ENCODE assay signal across 1 cellular context in genomic region chr7:25125137-25125946, GRCh38.
TF ChIP-seq lines count a peak whose summit lies in the region.

Gene CYCS, minus strand, starts transcription at chr7:25125260. Its CDS starts 1,141 bp downstream, at chr7:25124119.

TF ChIP-seq in K562, 482 proteins besides CTCF, POLR2A, EP300 and RAD21 (continued from another document and continues in another):
- TF ChIP-seq, protein P1, sequence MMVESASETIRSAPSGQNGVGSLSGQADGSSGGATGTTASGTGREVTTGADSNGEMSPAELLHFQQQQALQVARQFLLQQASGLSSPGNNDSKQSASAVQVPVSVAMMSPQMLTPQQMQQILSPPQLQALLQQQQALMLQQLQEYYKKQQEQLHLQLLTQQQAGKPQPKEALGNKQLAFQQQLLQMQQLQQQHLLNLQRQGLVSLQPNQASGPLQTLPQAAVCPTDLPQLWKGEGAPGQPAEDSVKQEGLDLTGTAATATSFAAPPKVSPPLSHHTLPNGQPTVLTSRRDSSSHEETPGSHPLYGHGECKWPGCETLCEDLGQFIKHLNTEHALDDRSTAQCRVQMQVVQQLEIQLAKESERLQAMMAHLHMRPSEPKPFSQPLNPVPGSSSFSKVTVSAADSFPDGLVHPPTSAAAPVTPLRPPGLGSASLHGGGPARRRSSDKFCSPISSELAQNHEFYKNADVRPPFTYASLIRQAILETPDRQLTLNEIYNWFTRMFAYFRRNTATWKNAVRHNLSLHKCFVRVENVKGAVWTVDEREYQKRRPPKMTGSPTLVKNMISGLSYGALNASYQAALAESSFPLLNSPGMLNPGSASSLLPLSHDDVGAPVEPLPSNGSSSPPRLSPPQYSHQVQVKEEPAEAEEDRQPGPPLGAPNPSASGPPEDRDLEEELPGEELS (CRISPR knock-in tag; IDR thresholded peaks at IDR 0.05; ENCODE audit: borderline replicate concordance) = no peak
- TF ChIP-seq ZNF444 (CRISPR knock-in tag; IDR thresholded peaks at IDR 0.05) (no peak), RFX5 (IDR thresholded peaks at IDR 0.05; ENCODE audit: low read depth, low read length) (peak; percentile 64; the same call in 1 of the 2 replicates), SMAD4 (CRISPR knock-in tag; conservative IDR thresholded peaks at IDR 0.05) (0 out of 2 replicates have a peak, but pooled peaks have one; percentile 28), ZNF551 (CRISPR knock-in tag; IDR thresholded peaks at IDR 0.05) (no peak), WHSC1 (IDR thresholded peaks at IDR 0.05; ENCODE audit: low read length) (no peak), SETDB1 (IDR thresholded peaks at IDR 0.05; ENCODE audit: low read length) (peak; percentile 66), ATF6 (CRISPR knock-in tag; IDR thresholded peaks at IDR 0.05) (peak; percentile 96; the same call in 1 of the 2 replicates), MYBL2 (IDR thresholded peaks at IDR 0.05; ENCODE audit: low read depth) (peak; percentile 88), MYBL2 (CRISPR knock-in tag; IDR thresholded peaks at IDR 0.05; ENCODE audit: borderline replicate concordance) (no peak), KLF16 (IDR thresholded peaks at IDR 0.05) (no peak), TSC22D4 (tag; IDR thresholded peaks at IDR 0.05) (no peak), L3MBTL2 (IDR thresholded peaks at IDR 0.05) (peak; percentile 97), BRD4 (IDR thresholded peaks at IDR 0.05) (no peak), GATAD2A (IDR thresholded peaks at IDR 0.05) (no peak), ZKSCAN1 (IDR thresholded peaks at IDR 0.05; ENCODE audit: low read depth, low read length) (no peak), ELF2 (CRISPR knock-in tag; IDR thresholded peaks at IDR 0.05) (no peak), ZBTB1 (CRISPR knock-in tag; IDR thresholded peaks at IDR 0.05; ENCODE audit: borderline replicate concordance, low read depth) (peak; percentile 87), KDM5B (IDR thresholded peaks at IDR 0.05; ENCODE audit: insufficient replicate concordance, low read depth, low read length) (peak; percentile 99), NR1H2 (CRISPR knock-in tag; IDR thresholded peaks at IDR 0.05) (peak; percentile 87), ZBTB8A (IDR thresholded peaks at IDR 0.05; ENCODE audit: partially characterized antibody) (no peak), IFI16 (CRISPR knock-in tag; IDR thresholded peaks at IDR 0.05) (no peak), DNMT1 (IDR thresholded peaks at IDR 0.05) (no peak), ZNF511 (CRISPR knock-in tag; IDR thresholded peaks at IDR 0.05) (peak; percentile 91), USF1 (CRISPR knock-in tag; IDR thresholded peaks at IDR 0.05) (0 out of 2 replicates have a peak, but pooled peaks have one; percentile 37), ELF4 (CRISPR knock-in tag; IDR thresholded peaks at IDR 0.05) (0 out of 2 replicates have a peak, but pooled peaks have one; percentile 52), ZNF133 (CRISPR knock-in tag; IDR thresholded peaks at IDR 0.05) (no peak), ZNF124 (CRISPR knock-in tag; IDR thresholded peaks at IDR 0.05) (no peak), PHF8 (IDR thresholded peaks at IDR 0.05; ENCODE audit: borderline replicate concordance, low read length) (peak; percentile 93), POU5F1 (IDR thresholded peaks at IDR 0.05; ENCODE audit: borderline replicate concordance, low read depth, low read length, partially characterized antibody) (peak; percentile 14), HMBOX1 (IDR thresholded peaks at IDR 0.05) (no peak; the same call in 1 of the 2 replicates), HDAC8 (tag; IDR thresholded peaks at IDR 0.05) (no peak), CHD1 (IDR thresholded peaks at IDR 0.05; ENCODE audit: low read length) (no peak), TGIF2 (CRISPR knock-in tag; IDR thresholded peaks at IDR 0.05) (no peak), TFE3 (CRISPR knock-in tag; IDR thresholded peaks at IDR 0.05) (no peak), HDGF (IDR thresholded peaks at IDR 0.05) (no peak), ZNF561 (CRISPR knock-in tag; conservative IDR thresholded peaks at IDR 0.05) (no peak)
- TF ChIP-seq, protein P2, sequence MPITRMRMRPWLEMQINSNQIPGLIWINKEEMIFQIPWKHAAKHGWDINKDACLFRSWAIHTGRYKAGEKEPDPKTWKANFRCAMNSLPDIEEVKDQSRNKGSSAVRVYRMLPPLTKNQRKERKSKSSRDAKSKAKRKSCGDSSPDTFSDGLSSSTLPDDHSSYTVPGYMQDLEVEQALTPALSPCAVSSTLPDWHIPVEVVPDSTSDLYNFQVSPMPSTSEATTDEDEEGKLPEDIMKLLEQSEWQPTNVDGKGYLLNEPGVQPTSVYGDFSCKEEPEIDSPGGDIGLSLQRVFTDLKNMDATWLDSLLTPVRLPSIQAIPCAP (CRISPR knock-in tag; IDR thresholded peaks at IDR 0.05; ENCODE audit: borderline replicate concordance) = no peak
- TF ChIP-seq, protein P3, sequence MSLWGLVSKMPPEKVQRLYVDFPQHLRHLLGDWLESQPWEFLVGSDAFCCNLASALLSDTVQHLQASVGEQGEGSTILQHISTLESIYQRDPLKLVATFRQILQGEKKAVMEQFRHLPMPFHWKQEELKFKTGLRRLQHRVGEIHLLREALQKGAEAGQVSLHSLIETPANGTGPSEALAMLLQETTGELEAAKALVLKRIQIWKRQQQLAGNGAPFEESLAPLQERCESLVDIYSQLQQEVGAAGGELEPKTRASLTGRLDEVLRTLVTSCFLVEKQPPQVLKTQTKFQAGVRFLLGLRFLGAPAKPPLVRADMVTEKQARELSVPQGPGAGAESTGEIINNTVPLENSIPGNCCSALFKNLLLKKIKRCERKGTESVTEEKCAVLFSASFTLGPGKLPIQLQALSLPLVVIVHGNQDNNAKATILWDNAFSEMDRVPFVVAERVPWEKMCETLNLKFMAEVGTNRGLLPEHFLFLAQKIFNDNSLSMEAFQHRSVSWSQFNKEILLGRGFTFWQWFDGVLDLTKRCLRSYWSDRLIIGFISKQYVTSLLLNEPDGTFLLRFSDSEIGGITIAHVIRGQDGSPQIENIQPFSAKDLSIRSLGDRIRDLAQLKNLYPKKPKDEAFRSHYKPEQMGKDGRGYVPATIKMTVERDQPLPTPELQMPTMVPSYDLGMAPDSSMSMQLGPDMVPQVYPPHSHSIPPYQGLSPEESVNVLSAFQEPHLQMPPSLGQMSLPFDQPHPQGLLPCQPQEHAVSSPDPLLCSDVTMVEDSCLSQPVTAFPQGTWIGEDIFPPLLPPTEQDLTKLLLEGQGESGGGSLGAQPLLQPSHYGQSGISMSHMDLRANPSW (CRISPR knock-in tag; IDR thresholded peaks at IDR 0.05) = no peak
- TF ChIP-seq, protein P4, sequence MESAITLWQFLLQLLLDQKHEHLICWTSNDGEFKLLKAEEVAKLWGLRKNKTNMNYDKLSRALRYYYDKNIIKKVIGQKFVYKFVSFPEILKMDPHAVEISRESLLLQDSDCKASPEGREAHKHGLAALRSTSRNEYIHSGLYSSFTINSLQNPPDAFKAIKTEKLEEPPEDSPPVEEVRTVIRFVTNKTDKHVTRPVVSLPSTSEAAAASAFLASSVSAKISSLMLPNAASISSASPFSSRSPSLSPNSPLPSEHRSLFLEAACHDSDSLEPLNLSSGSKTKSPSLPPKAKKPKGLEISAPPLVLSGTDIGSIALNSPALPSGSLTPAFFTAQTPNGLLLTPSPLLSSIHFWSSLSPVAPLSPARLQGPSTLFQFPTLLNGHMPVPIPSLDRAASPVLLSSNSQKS (CRISPR knock-in tag; IDR thresholded peaks at IDR 0.05) = no peak
- TF ChIP-seq, protein P5, sequence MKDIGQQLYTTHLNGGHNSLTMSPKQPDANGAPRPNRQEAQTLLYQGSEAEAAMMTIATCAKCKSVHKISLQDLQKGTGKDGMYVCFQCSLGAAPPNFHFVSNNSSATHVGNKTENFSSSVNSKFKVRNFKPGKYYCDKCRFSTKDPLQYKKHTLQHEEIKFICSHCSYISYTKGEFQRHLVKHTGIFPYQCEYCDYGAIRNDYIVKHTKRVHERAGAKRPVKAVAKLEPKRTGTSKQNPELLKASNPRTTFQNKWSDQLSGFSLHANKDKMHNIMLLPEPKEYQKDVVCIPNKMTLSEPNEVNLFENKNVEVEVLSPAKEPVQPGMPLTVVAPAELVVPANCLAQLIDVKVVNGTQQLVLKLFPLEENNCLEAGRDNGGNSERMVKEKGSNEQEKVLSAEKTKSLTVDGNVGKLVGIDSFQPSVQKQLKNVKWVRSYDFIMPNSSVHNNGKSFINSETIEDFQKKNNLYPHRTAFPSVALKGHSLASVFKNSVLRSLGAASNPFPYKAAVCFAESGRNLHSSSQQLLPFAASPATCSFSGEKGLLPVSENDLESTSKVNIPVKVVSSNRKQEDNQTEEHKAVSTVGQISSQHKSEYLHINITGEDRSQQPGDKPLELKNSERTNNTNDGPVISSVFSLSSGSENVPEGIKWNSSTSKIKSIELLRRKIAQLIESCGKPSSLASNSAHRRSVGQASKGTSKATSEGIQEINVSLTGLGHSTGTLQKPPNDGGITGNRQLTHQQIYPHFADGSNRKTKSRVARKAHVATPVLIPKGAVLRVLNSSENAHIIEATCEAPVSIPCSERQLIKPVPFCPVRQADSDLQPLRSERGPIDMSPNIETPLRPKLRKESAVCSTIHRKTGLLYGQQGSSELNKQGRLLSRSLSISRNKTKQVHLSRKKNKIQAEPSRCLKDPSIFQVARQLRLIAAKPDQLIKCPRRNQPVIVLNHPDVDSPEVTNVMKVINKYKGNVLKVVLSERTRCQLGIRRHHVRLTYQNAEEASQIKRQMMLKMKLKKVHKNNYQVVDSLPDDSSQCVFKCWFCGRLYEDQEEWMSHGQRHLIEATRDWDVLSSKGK (CRISPR knock-in tag; IDR thresholded peaks at IDR 0.05) = no peak
- TF ChIP-seq, protein P6, sequence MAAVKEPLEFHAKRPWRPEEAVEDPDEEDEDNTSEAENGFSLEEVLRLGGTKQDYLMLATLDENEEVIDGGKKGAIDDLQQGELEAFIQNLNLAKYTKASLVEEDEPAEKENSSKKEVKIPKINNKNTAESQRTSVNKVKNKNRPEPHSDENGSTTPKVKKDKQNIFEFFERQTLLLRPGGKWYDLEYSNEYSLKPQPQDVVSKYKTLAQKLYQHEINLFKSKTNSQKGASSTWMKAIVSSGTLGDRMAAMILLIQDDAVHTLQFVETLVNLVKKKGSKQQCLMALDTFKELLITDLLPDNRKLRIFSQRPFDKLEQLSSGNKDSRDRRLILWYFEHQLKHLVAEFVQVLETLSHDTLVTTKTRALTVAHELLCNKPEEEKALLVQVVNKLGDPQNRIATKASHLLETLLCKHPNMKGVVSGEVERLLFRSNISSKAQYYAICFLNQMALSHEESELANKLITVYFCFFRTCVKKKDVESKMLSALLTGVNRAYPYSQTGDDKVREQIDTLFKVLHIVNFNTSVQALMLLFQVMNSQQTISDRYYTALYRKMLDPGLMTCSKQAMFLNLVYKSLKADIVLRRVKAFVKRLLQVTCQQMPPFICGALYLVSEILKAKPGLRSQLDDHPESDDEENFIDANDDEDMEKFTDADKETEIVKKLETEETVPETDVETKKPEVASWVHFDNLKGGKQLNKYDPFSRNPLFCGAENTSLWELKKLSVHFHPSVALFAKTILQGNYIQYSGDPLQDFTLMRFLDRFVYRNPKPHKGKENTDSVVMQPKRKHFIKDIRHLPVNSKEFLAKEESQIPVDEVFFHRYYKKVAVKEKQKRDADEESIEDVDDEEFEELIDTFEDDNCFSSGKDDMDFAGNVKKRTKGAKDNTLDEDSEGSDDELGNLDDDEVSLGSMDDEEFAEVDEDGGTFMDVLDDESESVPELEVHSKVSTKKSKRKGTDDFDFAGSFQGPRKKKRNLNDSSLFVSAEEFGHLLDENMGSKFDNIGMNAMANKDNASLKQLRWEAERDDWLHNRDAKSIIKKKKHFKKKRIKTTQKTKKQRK (IDR thresholded peaks at IDR 0.05; ENCODE audit: borderline replicate concordance, low read depth, low read length) = no peak
